Comparison of ENCODE assay signal across 19 cellular contexts in the genomic region with DNA sequence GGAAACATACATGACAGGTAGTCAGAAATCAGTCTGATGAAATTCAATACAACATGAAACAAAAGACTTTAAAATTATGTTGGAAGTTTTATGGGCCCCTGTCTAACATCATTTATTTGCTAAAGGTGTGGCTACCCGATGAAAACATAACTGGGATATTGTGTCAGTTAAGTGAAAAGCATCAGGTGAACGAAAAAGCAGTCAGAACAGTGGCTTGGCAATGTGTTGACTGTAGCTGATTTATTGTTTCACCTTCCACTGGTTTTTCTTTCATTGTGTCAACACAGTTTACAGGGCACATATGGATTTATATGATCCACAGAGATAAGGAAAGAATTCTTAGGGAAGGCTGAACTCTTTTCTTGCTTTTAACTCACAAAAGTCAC.
DNase-seq lines count a peak whose midpoint lies in the region; ATAC-seq and TF ChIP-seq lines count a peak whose summit lies in the region.
"Had no signal": no experiment of that assay in that cellular context is flagged by ENCODE, and none has a peak within 500 bp of the region (broad histone marks: within the 10 kb centered on the region; RNA-seq: fewer than 3 reads in every experiment).

No MANE protein-coding gene starts in this region.

- H3K79me2 ChIP-seq in neural cell (replicated peaks; ENCODE audit: insufficient read depth, low read length) = no peaks in the 10 kb centered on the region

- TF ChIP-seq EP300 in Ishikawa (IDR thresholded peaks at IDR 0.05; ENCODE audit: borderline replicate concordance) (peak; percentile 82), neural cell (conservative IDR thresholded peaks at IDR 0.05; ENCODE audit: poor library complexity, severe bottlenecking) (peak; percentile 33)

- H2AFZ ChIP-seq in neural cell (ENCODE audit: low read depth, low read length) = no peak overlapping the region

- DNase-seq in DMS153 (lab: John Stamatoyannopoulos, UW) = peak; percentile 76
- DNase-seq in SW480 (ENCODE audit: low spot score) = peak; percentile 79
- DNase-seq in medulla oblongata (ENCODE audit: extremely low spot score) = no peak
- DNase-seq: aorta; CD4-positive, alpha-beta T cell; GDM1; HFFc6; mammary epithelial cell; NCI-H187; stimulated activated CD8-positive, alpha-beta memory T cell treated with anti-CD3 and anti-CD28 coated beads, Interleukin-4, amount 100 ng/mL, for 48 hours; T-helper 9 cell had no signal

- no peak overlapping the region for H3K27ac ChIP-seq in neural cell (ENCODE audit: low read length)
- H3K27ac ChIP-seq: KMS-11, neutrophil had no signal

- no peaks in the 10 kb centered on the region for H3K9me3 ChIP-seq in neural cell (ENCODE audit: low read length)
- H3K9me3 ChIP-seq: neutrophil had no signal

- no peaks in the 10 kb centered on the region for H3F3A ChIP-seq in neural cell (ENCODE audit: insufficient read depth, low read length, poor library complexity, severe bottlenecking)

- ATAC-seq in GM18858 (IDR thresholded peaks at IDR 0.05; ENCODE audit: unreplicated experiment) (no peak), HG03432 (IDR thresholded peaks at IDR 0.05; ENCODE audit: unreplicated experiment) (no peak)
- ATAC-seq: activated T-helper 17 cell treated with anti-CD3 and anti-CD28 coated beads, Interleukin-2, amount 50 U/mL, for 72 hours; WTC11 had no signal

- H3K4me2 ChIP-seq in neural cell (ENCODE audit: low read length) = no peak overlapping the region
- H3K4me2 ChIP-seq: KMS-11 had no signal

- no peak for TF ChIP-seq RAD21 in Ishikawa (IDR thresholded peaks at IDR 0.05; ENCODE audit: low read depth)
- no peak for TF ChIP-seq RAD21 in neural cell (conservative IDR thresholded peaks at IDR 0.05)

- no peaks in the 10 kb centered on the region for H3K27me3 ChIP-seq in neural cell (ENCODE audit: insufficient read depth, low read depth, low read length)
- H3K27me3 ChIP-seq: neutrophil had no signal

- H3K36me3 ChIP-seq in neural cell (ENCODE audit: insufficient read depth, low read length) = no peaks in the 10 kb centered on the region
- H3K36me3 ChIP-seq: neutrophil had no signal

- H3K9me2 ChIP-seq in neural cell (ENCODE audit: insufficient read depth, low read length) = no peaks in the 10 kb centered on the region

- no peak for TF ChIP-seq CTCF in neural cell (IDR thresholded peaks at IDR 0.05; ENCODE audit: poor library complexity, severe bottlenecking)

- H4K20me1 ChIP-seq in neural cell (ENCODE audit: insufficient read depth) = no peaks in the 10 kb centered on the region

- no peak overlapping the region for H3K4me3 ChIP-seq in neural cell (ENCODE audit: low read length)

- no peak overlapping the region for H3K9ac ChIP-seq in neural cell (ENCODE audit: low read length)
- H3K9ac ChIP-seq: KMS-11 had no signal

TF ChIP-seq in Ishikawa, 13 proteins besides CTCF, POLR2A, EP300 and RAD21:
- TF ChIP-seq, protein P1, sequence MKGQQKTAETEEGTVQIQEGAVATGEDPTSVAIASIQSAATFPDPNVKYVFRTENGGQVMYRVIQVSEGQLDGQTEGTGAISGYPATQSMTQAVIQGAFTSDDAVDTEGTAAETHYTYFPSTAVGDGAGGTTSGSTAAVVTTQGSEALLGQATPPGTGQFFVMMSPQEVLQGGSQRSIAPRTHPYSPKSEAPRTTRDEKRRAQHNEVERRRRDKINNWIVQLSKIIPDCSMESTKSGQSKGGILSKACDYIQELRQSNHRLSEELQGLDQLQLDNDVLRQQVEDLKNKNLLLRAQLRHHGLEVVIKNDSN (IDR thresholded peaks at IDR 0.05) = no peak
- TF ChIP-seq YY1 (IDR thresholded peaks at IDR 0.05; ENCODE audit: low read depth) = no peak
- TF ChIP-seq TCF12 (IDR thresholded peaks at IDR 0.05; ENCODE audit: low read depth) = peak; percentile 68; the same call in 1 of the 2 replicates
- peak; percentile 75; the same call in 1 of the 2 replicates for TF ChIP-seq FOXM1 (IDR thresholded peaks at IDR 0.05; ENCODE audit: borderline replicate concordance, low read depth)
- TF ChIP-seq NFIC (IDR thresholded peaks at IDR 0.05) = peak; percentile 69
- TF ChIP-seq TEAD4 (IDR thresholded peaks at IDR 0.05) = peak; percentile 52
- TF ChIP-seq EGR1 (IDR thresholded peaks at IDR 0.05) = no peak
- TF ChIP-seq, protein P2, sequence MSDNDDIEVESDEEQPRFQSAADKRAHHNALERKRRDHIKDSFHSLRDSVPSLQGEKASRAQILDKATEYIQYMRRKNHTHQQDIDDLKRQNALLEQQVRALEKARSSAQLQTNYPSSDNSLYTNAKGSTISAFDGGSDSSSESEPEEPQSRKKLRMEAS (IDR thresholded peaks at IDR 0.05) = no peak
- no peak for TF ChIP-seq TAF1 (IDR thresholded peaks at IDR 0.05; ENCODE audit: low read depth)

TF ChIP-seq in neural cell, 6 proteins besides CTCF, POLR2A, EP300 and RAD21:
- TF ChIP-seq, protein P3, sequence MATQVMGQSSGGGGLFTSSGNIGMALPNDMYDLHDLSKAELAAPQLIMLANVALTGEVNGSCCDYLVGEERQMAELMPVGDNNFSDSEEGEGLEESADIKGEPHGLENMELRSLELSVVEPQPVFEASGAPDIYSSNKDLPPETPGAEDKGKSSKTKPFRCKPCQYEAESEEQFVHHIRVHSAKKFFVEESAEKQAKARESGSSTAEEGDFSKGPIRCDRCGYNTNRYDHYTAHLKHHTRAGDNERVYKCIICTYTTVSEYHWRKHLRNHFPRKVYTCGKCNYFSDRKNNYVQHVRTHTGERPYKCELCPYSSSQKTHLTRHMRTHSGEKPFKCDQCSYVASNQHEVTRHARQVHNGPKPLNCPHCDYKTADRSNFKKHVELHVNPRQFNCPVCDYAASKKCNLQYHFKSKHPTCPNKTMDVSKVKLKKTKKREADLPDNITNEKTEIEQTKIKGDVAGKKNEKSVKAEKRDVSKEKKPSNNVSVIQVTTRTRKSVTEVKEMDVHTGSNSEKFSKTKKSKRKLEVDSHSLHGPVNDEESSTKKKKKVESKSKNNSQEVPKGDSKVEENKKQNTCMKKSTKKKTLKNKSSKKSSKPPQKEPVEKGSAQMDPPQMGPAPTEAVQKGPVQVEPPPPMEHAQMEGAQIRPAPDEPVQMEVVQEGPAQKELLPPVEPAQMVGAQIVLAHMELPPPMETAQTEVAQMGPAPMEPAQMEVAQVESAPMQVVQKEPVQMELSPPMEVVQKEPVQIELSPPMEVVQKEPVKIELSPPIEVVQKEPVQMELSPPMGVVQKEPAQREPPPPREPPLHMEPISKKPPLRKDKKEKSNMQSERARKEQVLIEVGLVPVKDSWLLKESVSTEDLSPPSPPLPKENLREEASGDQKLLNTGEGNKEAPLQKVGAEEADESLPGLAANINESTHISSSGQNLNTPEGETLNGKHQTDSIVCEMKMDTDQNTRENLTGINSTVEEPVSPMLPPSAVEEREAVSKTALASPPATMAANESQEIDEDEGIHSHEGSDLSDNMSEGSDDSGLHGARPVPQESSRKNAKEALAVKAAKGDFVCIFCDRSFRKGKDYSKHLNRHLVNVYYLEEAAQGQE (IDR thresholded peaks at IDR 0.05; ENCODE audit: borderline replicate concordance) = no peak
- TF ChIP-seq SMC3 (conservative IDR thresholded peaks at IDR 0.05; ENCODE audit: poor library complexity) (no peak), MXI1 (conservative IDR thresholded peaks at IDR 0.05; ENCODE audit: poor library complexity, severe bottlenecking) (no peak), POLR2AphosphoS5 (IDR thresholded peaks at IDR 0.05) (no peak)
